Comparison of ENCODE assay signal across 1 cellular context in genomic region chr6:36666726-36667591, GRCh38.
TF ChIP-seq lines count a peak whose summit lies in the region.

No MANE protein-coding gene starts in this region.

TF ChIP-seq in HepG2, 621 proteins besides CTCF, POLR2A, EP300 and RAD21 (continued from another document and continues in another):
- TF ChIP-seq, protein P1, sequence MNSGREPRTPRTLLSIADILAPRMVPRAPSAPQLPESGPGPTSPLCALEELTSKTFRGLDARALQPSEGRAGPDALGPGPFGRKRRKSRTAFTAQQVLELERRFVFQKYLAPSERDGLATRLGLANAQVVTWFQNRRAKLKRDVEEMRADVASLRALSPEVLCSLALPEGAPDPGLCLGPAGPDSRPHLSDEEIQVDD (CRISPR knock-in tag; IDR thresholded peaks at IDR 0.05; ENCODE audit: borderline replicate concordance), result no peak
- no peak for TF ChIP-seq SRSF4 (IDR thresholded peaks at IDR 0.05; ENCODE audit: low read depth, low read length, poor library complexity, severe bottlenecking)
- peak; percentile 95; the same call in 1 of the 2 replicates for TF ChIP-seq KLF11 (CRISPR knock-in tag; IDR thresholded peaks at IDR 0.05)
- peak; percentile 100 for TF ChIP-seq GATAD2A (CRISPR knock-in tag; IDR thresholded peaks at IDR 0.05)
- TF ChIP-seq RELA (CRISPR knock-in tag; IDR thresholded peaks at IDR 0.05), result no peak; the same call in 1 of the 2 replicates
- TF ChIP-seq, protein P2, sequence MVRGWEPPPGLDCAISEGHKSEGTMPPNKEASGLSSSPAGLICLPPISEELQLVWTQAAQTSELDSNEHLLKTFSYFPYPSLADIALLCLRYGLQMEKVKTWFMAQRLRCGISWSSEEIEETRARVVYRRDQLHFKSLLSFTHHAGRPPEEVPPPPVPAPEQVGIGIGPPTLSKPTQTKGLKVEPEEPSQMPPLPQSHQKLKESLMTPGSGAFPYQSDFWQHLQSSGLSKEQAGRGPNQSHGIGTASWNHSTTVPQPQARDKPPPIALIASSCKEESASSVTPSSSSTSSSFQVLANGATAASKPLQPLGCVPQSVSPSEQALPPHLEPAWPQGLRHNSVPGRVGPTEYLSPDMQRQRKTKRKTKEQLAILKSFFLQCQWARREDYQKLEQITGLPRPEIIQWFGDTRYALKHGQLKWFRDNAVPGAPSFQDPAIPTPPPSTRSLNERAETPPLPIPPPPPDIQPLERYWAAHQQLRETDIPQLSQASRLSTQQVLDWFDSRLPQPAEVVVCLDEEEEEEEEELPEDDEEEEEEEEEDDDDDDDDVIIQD (CRISPR knock-in tag; IDR thresholded peaks at IDR 0.05; ENCODE audit: low read depth), result peak; percentile 74; the same call in 1 of the 2 replicates
- no peak for TF ChIP-seq CAMTA2 (CRISPR knock-in tag; IDR thresholded peaks at IDR 0.05; ENCODE audit: borderline replicate concordance)
- TF ChIP-seq ZNF10 (CRISPR knock-in tag; IDR thresholded peaks at IDR 0.05; ENCODE audit: borderline replicate concordance, low read depth), result no peak
- TF ChIP-seq ZNF512B (CRISPR knock-in tag; IDR thresholded peaks at IDR 0.05; ENCODE audit: borderline replicate concordance), result peak; percentile 80; the same call in 1 of the 2 replicates
- TF ChIP-seq ZNF646 (CRISPR knock-in tag; IDR thresholded peaks at IDR 0.05), result no peak
- no peak; the same call in 1 of the 2 replicates for TF ChIP-seq SMYD3 (CRISPR knock-in tag; IDR thresholded peaks at IDR 0.05)
- TF ChIP-seq MZF1 (CRISPR knock-in tag; IDR thresholded peaks at IDR 0.05; ENCODE audit: borderline replicate concordance), result no peak
- TF ChIP-seq ZBTB34 (CRISPR knock-in tag; IDR thresholded peaks at IDR 0.05), result peak; percentile 83; the same call in 1 of the 2 replicates
- TF ChIP-seq, protein P3, sequence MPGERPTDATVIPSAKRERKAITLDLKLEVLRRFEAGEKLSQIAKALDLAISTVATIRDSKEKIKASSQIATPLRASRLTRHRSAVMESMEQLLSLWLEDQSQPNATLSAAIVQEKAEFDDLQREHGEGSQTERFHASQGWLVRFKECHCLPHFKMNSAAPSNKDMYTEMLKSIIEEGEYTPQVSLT (CRISPR knock-in tag; IDR thresholded peaks at IDR 0.05; ENCODE audit: borderline replicate concordance, low read depth), result 0 out of 2 replicates have a peak, but pooled peaks have one; percentile 43
- peak; percentile 74; the same call in 1 of the 2 replicates for TF ChIP-seq ZNF333 (CRISPR knock-in tag; IDR thresholded peaks at IDR 0.05; ENCODE audit: borderline replicate concordance)
- TF ChIP-seq GATA4 (IDR thresholded peaks at IDR 0.05; ENCODE audit: borderline replicate concordance, low read depth), result no peak; the same call in 1 of the 2 replicates
- TF ChIP-seq, protein P4, sequence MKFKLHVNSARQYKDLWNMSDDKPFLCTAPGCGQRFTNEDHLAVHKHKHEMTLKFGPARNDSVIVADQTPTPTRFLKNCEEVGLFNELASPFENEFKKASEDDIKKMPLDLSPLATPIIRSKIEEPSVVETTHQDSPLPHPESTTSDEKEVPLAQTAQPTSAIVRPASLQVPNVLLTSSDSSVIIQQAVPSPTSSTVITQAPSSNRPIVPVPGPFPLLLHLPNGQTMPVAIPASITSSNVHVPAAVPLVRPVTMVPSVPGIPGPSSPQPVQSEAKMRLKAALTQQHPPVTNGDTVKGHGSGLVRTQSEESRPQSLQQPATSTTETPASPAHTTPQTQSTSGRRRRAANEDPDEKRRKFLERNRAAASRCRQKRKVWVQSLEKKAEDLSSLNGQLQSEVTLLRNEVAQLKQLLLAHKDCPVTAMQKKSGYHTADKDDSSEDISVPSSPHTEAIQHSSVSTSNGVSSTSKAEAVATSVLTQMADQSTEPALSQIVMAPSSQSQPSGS (CRISPR knock-in tag; IDR thresholded peaks at IDR 0.05), result peak; percentile 96
- 0 out of 2 replicates have a peak, but pooled peaks have one; percentile 33 for TF ChIP-seq TOE1 (CRISPR knock-in tag; IDR thresholded peaks at IDR 0.05)
- no peak for TF ChIP-seq ZFAT (CRISPR knock-in tag; conservative IDR thresholded peaks at IDR 0.05)
- peak; percentile 78 for TF ChIP-seq ZEB1 (IDR thresholded peaks at IDR 0.05; ENCODE audit: insufficient replicate concordance, low read depth)
- peak; percentile 72 for TF ChIP-seq ZBTB21 (CRISPR knock-in tag; IDR thresholded peaks at IDR 0.05)
- TF ChIP-seq FIP1L1 (IDR thresholded peaks at IDR 0.05; ENCODE audit: borderline replicate concordance, insufficient read depth, low read depth, low read length), result 0 out of 2 replicates have a peak, but pooled peaks have one; percentile 41
- peak; percentile 90 for TF ChIP-seq NRL (CRISPR knock-in tag; IDR thresholded peaks at IDR 0.05; ENCODE audit: borderline replicate concordance)
- TF ChIP-seq, protein P5, sequence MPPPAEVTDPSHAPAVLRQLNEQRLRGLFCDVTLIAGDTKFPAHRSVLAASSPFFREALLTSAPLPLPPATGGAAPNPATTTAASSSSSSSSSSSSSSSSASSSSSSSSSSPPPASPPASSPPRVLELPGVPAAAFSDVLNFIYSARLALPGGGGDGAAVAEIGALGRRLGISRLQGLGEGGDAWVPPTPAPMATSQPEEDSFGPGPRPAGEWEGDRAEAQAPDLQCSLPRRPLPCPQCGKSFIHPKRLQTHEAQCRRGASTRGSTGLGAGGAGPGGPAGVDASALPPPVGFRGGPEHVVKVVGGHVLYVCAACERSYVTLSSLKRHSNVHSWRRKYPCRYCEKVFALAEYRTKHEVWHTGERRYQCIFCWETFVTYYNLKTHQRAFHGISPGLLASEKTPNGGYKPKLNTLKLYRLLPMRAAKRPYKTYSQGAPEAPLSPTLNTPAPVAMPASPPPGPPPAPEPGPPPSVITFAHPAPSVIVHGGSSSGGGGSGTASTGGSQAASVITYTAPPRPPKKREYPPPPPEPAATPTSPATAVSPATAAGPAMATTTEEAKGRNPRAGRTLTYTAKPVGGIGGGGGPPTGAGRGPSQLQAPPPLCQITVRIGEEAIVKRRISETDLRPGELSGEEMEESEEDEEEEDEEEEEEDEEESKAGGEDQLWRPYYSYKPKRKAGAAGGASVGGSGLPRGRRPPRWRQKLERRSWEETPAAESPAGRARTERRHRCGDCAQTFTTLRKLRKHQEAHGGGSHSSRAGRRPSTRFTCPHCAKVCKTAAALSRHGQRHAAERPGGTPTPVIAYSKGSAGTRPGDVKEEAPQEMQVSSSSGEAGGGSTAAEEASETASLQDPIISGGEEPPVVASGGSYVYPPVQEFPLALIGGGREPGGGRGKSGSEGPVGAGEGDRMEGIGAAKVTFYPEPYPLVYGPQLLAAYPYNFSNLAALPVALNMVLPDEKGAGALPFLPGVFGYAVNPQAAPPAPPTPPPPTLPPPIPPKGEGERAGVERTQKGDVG (CRISPR knock-in tag; IDR thresholded peaks at IDR 0.05; ENCODE audit: borderline replicate concordance), result peak; percentile 80; the same call in 1 of the 2 replicates
- no peak for TF ChIP-seq NR1H2 (CRISPR knock-in tag; IDR thresholded peaks at IDR 0.05; ENCODE audit: borderline replicate concordance, low read depth)
- TF ChIP-seq RNF219 (CRISPR knock-in tag; IDR thresholded peaks at IDR 0.05), result peak; percentile 71; the same call in 1 of the 2 replicates
- no peak for TF ChIP-seq ZNF354B (CRISPR knock-in tag; IDR thresholded peaks at IDR 0.05)
- TF ChIP-seq ELF4 (CRISPR knock-in tag; IDR thresholded peaks at IDR 0.05; ENCODE audit: borderline replicate concordance), result no peak
- no peak for TF ChIP-seq CBX2 (IDR thresholded peaks at IDR 0.05; ENCODE audit: low read depth, low read length)
- TF ChIP-seq CBX2 (CRISPR knock-in tag; IDR thresholded peaks at IDR 0.05; ENCODE audit: low read depth), result 0 out of 2 replicates have a peak, but pooled peaks have one; percentile 79
